Comparison of ENCODE assay signal across 13 cellular contexts in the genomic region with DNA sequence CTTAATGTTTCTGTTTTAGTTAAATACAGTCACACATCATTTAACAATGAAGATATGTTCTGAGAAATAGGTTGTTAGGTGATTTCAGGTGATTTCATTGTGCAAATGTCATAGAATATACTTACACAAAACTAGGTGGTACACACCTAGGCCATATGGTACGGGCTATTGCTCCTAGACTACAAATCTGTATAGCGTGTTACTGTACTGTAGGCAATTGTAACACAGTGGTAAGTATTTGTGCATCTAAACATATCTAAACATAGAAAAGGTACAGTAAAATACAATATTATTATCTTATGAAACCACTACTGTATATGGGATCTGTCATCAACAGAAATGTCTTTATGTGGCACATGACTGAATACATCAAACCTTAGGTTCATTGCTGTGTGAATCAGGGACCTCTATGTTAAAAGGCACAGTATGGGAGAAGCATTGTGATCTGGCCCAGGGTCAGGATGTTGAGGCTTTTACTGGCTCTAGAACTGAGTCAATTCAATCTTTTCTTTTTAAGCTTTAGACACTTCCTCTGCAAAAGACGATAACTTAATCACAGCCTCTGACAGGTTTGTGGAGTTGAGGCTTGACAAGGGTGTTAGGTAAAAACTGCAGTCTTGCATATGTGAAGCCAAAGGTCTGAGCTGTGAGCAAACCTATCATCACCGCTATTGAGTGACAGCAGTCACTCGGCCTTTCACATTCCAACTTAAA. TPM values are rescaled to one million over a fixed set of nuclear protein-coding genes. Genes with fewer than 3 reads are reported as not detected.
DNase-seq lines count a peak whose midpoint lies in the region; ATAC-seq and TF ChIP-seq lines count a peak whose summit lies in the region.
"Had no signal": no experiment of that assay in that cellular context is flagged by ENCODE, and none has a peak within 500 bp of the region (broad histone marks: within the 10 kb centered on the region; RNA-seq: fewer than 3 reads in every experiment).

No MANE protein-coding gene starts in this region.

- H3K4me1 Mint-ChIP-seq in CD4-positive, alpha-beta T cell (ENCODE audit: low read depth) = peaks cover 98% of the 10 kb centered on the region
- H3K4me1 Mint-ChIP-seq: brain had no signal

- no peaks in the 10 kb centered on the region for H3K27me3 ChIP-seq in CD4-positive, alpha-beta T cell (ENCODE audit: control insufficient read depth, insufficient read depth, low read length)
- no peaks in the 10 kb centered on the region for H3K27me3 ChIP-seq in effector memory CD4-positive, alpha-beta T cell (replicated peaks; ENCODE audit: control insufficient read depth, insufficient read depth, low read length, poor library complexity, severe bottlenecking)

- H3K27ac Mint-ChIP-seq in CD4-positive, alpha-beta T cell = peak overlapping the region; percentile 83
- H3K27ac Mint-ChIP-seq: brain had no signal

- no peak overlapping the region for H3K4me2 ChIP-seq in OCI-LY7 (ENCODE audit: low read length)

- 0 out of 2 replicates have a peak overlapping the region, but pooled peaks have one; percentile 35 for H2AFZ ChIP-seq in OCI-LY7 (ENCODE audit: low read length)

- intact Hi-C loops in CD4-positive, alpha-beta T cell (cut with DNase I, micrococcal nuclease) = loop anchor here in 1 of 2 experiments (5.0 kb wide), 1 partner anchor 35 kb away; no protein-coding TSS in a partner anchor
- intact Hi-C loops in OCI-LY7 (cut with micrococcal nuclease; ENCODE audit: unreplicated experiment) = loop anchor here (5.0 kb wide), 2 partner anchors 230 to 250 kb away; a partner anchor contains a TSS
- intact Hi-C loops in left colon (cut with DNase I, micrococcal nuclease) = loop anchor here in 1 of 2 donors (10.0 kb wide), 1 partner anchor 252 kb away; a partner anchor contains a TSS

- H3K4me3 Mint-ChIP-seq in CD4-positive, alpha-beta T cell = peak overlapping the region; percentile 32
- H3K4me3 Mint-ChIP-seq: brain had no signal

- no peaks in the 10 kb centered on the region for H3K9me3 ChIP-seq in CD4-positive, alpha-beta T cell (ENCODE audit: control insufficient read depth, low read length)
- no peaks in the 10 kb centered on the region for H3K9me3 ChIP-seq in OCI-LY7 (ENCODE audit: low read length)
- H3K9me3 ChIP-seq in effector memory CD4-positive, alpha-beta T cell (ENCODE audit: control insufficient read depth, low read length) = no peaks in the 10 kb centered on the region
- H3K9me3 ChIP-seq: gastroesophageal sphincter had no signal

- DNase-seq in CD4-positive, alpha-beta T cell = peak in 2 of 10 experiments; percentile 29 to 37
- DNase-seq in OCI-LY7 (ENCODE audit: low spot score) = no peak
- DNase-seq in effector memory CD4-positive, alpha-beta T cell = no peak
- no peak for DNase-seq in occipital lobe (lab: John Stamatoyannopoulos, UW)
- no peak for DNase-seq in AG08396 (ENCODE audit: low spot score)
- no peak for DNase-seq in left colon
- DNase-seq: COR-L47, kidney, NCI-H2227 treated with DMSO at 0.1 percent for 48 hours had no signal

- no peaks in the 10 kb centered on the region for H3K9me2 ChIP-seq in OCI-LY7 (ENCODE audit: insufficient read depth, low read length)

- H3K27ac ChIP-seq in CD4-positive, alpha-beta T cell (ENCODE audit: low read depth, low read length) = peak overlapping the region; percentile 3
- no peak overlapping the region for H3K27ac ChIP-seq in OCI-LY7 (ENCODE audit: low read depth, low read length, poor library complexity, severe bottlenecking)
- H3K27ac ChIP-seq in effector memory CD4-positive, alpha-beta T cell (ENCODE audit: insufficient read depth, low read length, poor library complexity, severe bottlenecking) = peak overlapping the region; percentile 11
- H3K27ac ChIP-seq: gastroesophageal sphincter had no signal

- no TSS peak for BruUV-seq in OCI-LY7 (replicated peaks; lab: Mats Ljungman, UMichigan)

- no peaks in the 10 kb centered on the region for H3K36me3 Mint-ChIP-seq in CD4-positive, alpha-beta T cell (ENCODE audit: low read depth)
- H3K36me3 Mint-ChIP-seq: brain had no signal

- H3K4me1 ChIP-seq in OCI-LY7 (ENCODE audit: insufficient read depth, low read length, poor library complexity, severe bottlenecking) = peaks cover 41% of the 10 kb centered on the region
- peaks cover 59% of the 10 kb centered on the region for H3K4me1 ChIP-seq in effector memory CD4-positive, alpha-beta T cell (ENCODE audit: control insufficient read depth, insufficient read depth, low read length, poor library complexity, severe bottlenecking)
- H3K4me1 ChIP-seq: gastroesophageal sphincter had no signal

- ATAC-seq in CD4-positive, alpha-beta T cell (ENCODE audit: poor library complexity) = peak; percentile 23
- peak; percentile 25 for ATAC-seq in GM18511 (IDR thresholded peaks at IDR 0.05; ENCODE audit: unreplicated experiment)
- ATAC-seq in left colon = no peak
- no peak for ATAC-seq in GM21390 (IDR thresholded peaks at IDR 0.05; ENCODE audit: unreplicated experiment)
- ATAC-seq: gastroesophageal sphincter had no signal

- POLR2A ChIA-PET in CD4-positive, alpha-beta T cell (lab: Charles Lee) = interaction anchor here (0.6 to 7.8 kb wide), 12 partner anchors 10 to 201 kb away, joined by 3 to 79 read pairs (median 4); a partner anchor contains a TSS
- POLR2A ChIA-PET in OCI-LY7 (lab: Charles Lee) = interaction anchor here (0.6 to 1.5 kb wide), 3 partner anchors 17 to 47 kb away, joined by 3 to 4 read pairs (median 4); no protein-coding TSS in a partner anchor

- no peaks in the 10 kb centered on the region for H3K27me3 Mint-ChIP-seq in CD4-positive, alpha-beta T cell
- H3K27me3 Mint-ChIP-seq: brain had no signal

- no peak for TF ChIP-seq CTCF in CD4-positive, alpha-beta T cell (IDR thresholded peaks at IDR 0.05)
- TF ChIP-seq CTCF in OCI-LY7 (conservative IDR thresholded peaks at IDR 0.05; ENCODE audit: low read length) = no peak

- no peaks in the 10 kb centered on the region for H3K79me2 ChIP-seq in OCI-LY7 (ENCODE audit: insufficient read depth, low read depth, low read length)

- H3K9me3 Mint-ChIP-seq in CD4-positive, alpha-beta T cell = no peaks in the 10 kb centered on the region

- H3K4me3 ChIP-seq in OCI-LY7 (ENCODE audit: low read depth, low read length, poor library complexity, severe bottlenecking) = no peak overlapping the region
- H3K4me3 ChIP-seq in effector memory CD4-positive, alpha-beta T cell (ENCODE audit: insufficient read depth, low read depth, low read length, poor library complexity, severe bottlenecking) = no peak overlapping the region
- H3K4me3 ChIP-seq: gastroesophageal sphincter had no signal

- no peaks in the 10 kb centered on the region for H4K20me1 ChIP-seq in OCI-LY7 (ENCODE audit: insufficient read depth, low read length)

- H3K36me3 ChIP-seq in OCI-LY7 (ENCODE audit: insufficient read depth, low read length) = no peaks in the 10 kb centered on the region
- H3K36me3 ChIP-seq in effector memory CD4-positive, alpha-beta T cell (ENCODE audit: control insufficient read depth, insufficient read depth, low read length) = no peaks in the 10 kb centered on the region
- H3K36me3 ChIP-seq: gastroesophageal sphincter had no signal

- CTCF ChIA-PET in CD4-positive, alpha-beta T cell (lab: Charles Lee) = interaction anchor here (1.3 to 3.1 kb wide), 4 partner anchors 10 to 254 kb away, joined by 3 to 10 read pairs (median 6); a partner anchor contains a TSS
- CTCF ChIA-PET in OCI-LY7 (lab: Charles Lee; ENCODE audit: unreplicated experiment) = no interaction called here

RNA-seq across cellular contexts. Expression of a gene that starts 17.5 kb away (rescaled TPM):
- total RNA-seq in CD4-positive, alpha-beta T cell = 10 to 100 TPM; 39.3 to 41.8 TPM
- 18.6 and 22.3 TPM in 2 replicates for total RNA-seq in OCI-LY7 (2014; rRNA removed; shearing (Covaris generic))
- total RNA-seq in OCI-LY7 (2022) = 37.7 and 43.8 TPM in 2 replicates
- total RNA-seq in occipital lobe = 2.0 TPM
- 1 to 10 TPM; 3.7 to 7.0 TPM for total RNA-seq in left colon

Comparison
In these comparisons a context has a peak if more than half of its experiments do, and no peak if none do; other contexts are left out.
1. ATAC-seq: peak in CD4-positive, alpha-beta T cell (single experiment) and GM18511 (single experiment); none in left colon (single experiment) and GM21390 (single experiment).